23 cellular contexts compared by ENCODE assay signal in the genomic region with DNA sequence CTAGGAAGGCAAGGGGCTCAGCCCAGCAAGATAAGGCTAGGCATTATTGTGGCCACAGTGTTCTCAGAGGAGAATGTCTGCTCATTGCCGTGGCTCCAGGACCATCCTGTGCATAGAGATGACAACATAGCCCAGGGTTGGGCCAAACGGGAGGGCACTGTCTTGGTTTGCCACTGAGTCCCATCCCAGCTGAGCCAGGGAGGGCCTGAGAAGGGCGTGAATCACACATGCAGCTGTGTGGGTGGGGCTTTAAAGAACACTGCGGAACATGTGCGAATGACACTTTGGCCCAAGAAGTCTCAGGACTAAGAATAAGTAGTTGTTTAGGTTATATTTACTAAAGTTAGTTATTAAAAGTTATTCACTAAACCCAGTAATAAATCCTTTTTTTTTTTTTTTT.
"Had no signal": no experiment of that assay in that cellular context is flagged by ENCODE, and none has a peak within 500 bp of the region (broad histone marks: within the 10 kb centered on the region; RNA-seq: fewer than 3 reads in every experiment).

No MANE protein-coding gene starts in this region.

- H3K4me3 ChIP-seq: adrenal gland, ascending aorta, colonic mucosa, dorsolateral prefrontal cortex, heart right ventricle, lung, sigmoid colon, testis had no signal

- H3K9me3 Mint-ChIP-seq: central memory CD8-positive, alpha-beta T cell; type B pancreatic cell had no signal

- H3K4me3 Mint-ChIP-seq: activated naive CD8-positive, alpha-beta T cell; central memory CD8-positive, alpha-beta T cell; type B pancreatic cell had no signal

- H3K4me1 ChIP-seq: adrenal gland, ascending aorta, colonic mucosa, heart right ventricle, sigmoid colon, testis had no signal

- FAIRE-seq: keratinocyte, TTC549 had no signal

- H3K27me3 ChIP-seq: adrenal gland, ascending aorta, colonic mucosa, dorsolateral prefrontal cortex, heart right ventricle, sigmoid colon, testis had no signal

- DNase-seq: activated CD4-positive, alpha-beta T cell treated with anti-CD3 and anti-CD28 coated beads for 1 hour; activated CD4-positive, alpha-beta T cell treated with anti-CD3 and anti-CD28 coated beads, Interleukin-2, amount 50 U/mL, for 1 hour; activated T-cell treated with anti-CD3 and anti-CD28 coated beads, Interleukin-2, amount 50 U/mL, for 1 hour; adrenal gland; colonic mucosa; dorsolateral prefrontal cortex; foreskin fibroblast; heart right ventricle; occipital lobe; sigmoid colon; stimulated activated CD4-positive, alpha-beta T cell treated with anti-CD3 and anti-CD28 coated beads, Interleukin-2, amount 100 ng/mL, for 48 hours; stimulated activated CD8-positive, alpha-beta memory T cell treated with anti-CD3 and anti-CD28 coated beads, Interleukin-4, amount 100 ng/mL, for 48 hours; stimulated activated naive CD4-positive, alpha-beta T cell; T-helper 1 cell; testis; WERI-Rb-1 had no signal

- H3K4me1 Mint-ChIP-seq: central memory CD8-positive, alpha-beta T cell had no signal

- H3K9me3 ChIP-seq: adrenal gland, ascending aorta, colonic mucosa, heart right ventricle, sigmoid colon, testis had no signal

- H3K27me3 Mint-ChIP-seq: activated naive CD8-positive, alpha-beta T cell; central memory CD8-positive, alpha-beta T cell; type B pancreatic cell had no signal

- H3K27ac Mint-ChIP-seq: activated naive CD8-positive, alpha-beta T cell; type B pancreatic cell had no signal

- ATAC-seq: heart right ventricle had no signal

- H3K27ac ChIP-seq: adrenal gland, ascending aorta, colonic mucosa, dorsolateral prefrontal cortex, heart right ventricle, sigmoid colon, testis, WERI-Rb-1 had no signal

- H3K36me3 ChIP-seq: adrenal gland, colonic mucosa had no signal
